ENCODE assay signal across 29 cellular contexts in the genomic region with DNA sequence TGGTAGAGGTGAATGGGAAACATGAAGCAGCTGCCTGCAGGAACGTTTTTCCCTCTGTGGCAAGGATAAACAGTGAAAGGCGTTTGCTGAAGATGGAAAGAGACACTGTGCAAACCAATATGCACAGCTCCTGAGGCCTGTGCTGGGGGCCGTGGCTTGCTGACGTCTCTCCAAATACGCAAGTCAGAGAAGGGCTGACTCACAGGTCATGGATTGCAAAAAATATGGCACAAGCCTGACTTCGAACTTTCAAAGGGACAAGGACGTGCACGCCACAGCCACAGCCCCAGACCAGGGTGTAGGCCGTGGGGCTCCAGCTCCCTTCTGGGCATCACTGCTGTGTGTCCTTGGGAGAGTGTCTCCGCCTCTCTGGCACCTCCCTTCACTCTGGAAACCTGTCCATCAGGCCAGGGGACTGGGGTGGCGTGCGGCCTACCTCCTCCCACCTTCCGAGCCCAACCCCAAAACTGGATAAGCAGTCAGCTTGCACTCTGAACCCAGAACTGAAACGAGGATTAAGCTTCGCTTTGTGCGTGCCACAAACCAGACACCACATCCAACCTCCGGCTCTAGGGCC. TPM values are rescaled to one million over a fixed set of nuclear protein-coding genes. Genes with fewer than 3 reads are reported as not detected.
"Had no signal": no experiment of that assay in that cellular context is flagged by ENCODE, and none has a peak within 500 bp of the region (broad histone marks: within the 10 kb centered on the region; RNA-seq: fewer than 3 reads in every experiment).

No MANE protein-coding gene starts in this region.

- H3K9me3 Mint-ChIP-seq: neural crest cell had no signal

- H3K4me3 Mint-ChIP-seq: activated naive CD8-positive, alpha-beta T cell; central memory CD8-positive, alpha-beta T cell; naive thymus-derived CD8-positive, alpha-beta T cell; neural crest cell; T-helper 2 cell treated with Interferon-gamma antibody and Interleukin-4, amounts not matched to agents 5 μg/mL and 100 μg/mL, for 36 hours had no signal

- H3K27ac ChIP-seq: gastroesophageal sphincter, parathyroid adenoma, right atrium auricular region, thyroid gland, upper lobe of right lung had no signal

- H3K79me2 ChIP-seq: parathyroid adenoma had no signal

- DNase-seq: activated CD4-positive, alpha-beta T cell treated with anti-CD3 and anti-CD28 coated beads for 4 hours; activated CD4-positive, alpha-beta T cell treated with anti-CD3 and anti-CD28 coated beads, Interleukin-2, amount 50 U/mL, for 4 hours; activated CD8-positive, alpha-beta memory T cell treated with anti-CD3 and anti-CD28 coated beads for 24 hours; activated effector memory CD4-positive, alpha-beta T cell treated with Interleukin-2 at 50 U/mL for 16 hours; activated naive CD4-positive, alpha-beta T cell treated with Interleukin-2 at 50 U/mL for 16 hours; anterior cingulate cortex; dermis blood vessel endothelial cell; effector CD4-positive, alpha-beta T cell; hippocampal formation; kidney; left colon; midbrain; naive thymus-derived CD8-positive, alpha-beta T cell; occipital lobe; stimulated activated CD4-positive, alpha-beta T cell treated with anti-CD3 and anti-CD28 coated beads, Interleukin-2, amount 100 ng/mL, for 48 hours; stimulated activated naive CD8-positive, alpha-beta T cell treated with anti-CD3 and anti-CD28 coated beads, Interleukin-15, Interleukin-2, amounts not matched to agents 100 U/mL and 50 U/mL, for 24 hours; T-helper 1 cell; thyroid gland; upper lobe of right lung had no signal

- H3K27ac Mint-ChIP-seq: activated naive CD8-positive, alpha-beta T cell; naive thymus-derived CD8-positive, alpha-beta T cell; T-helper 2 cell treated with Interferon-gamma antibody and Interleukin-4, amounts not matched to agents 5 μg/mL and 100 μg/mL, for 36 hours had no signal

- H3K27me3 Mint-ChIP-seq: activated naive CD8-positive, alpha-beta T cell had no signal

- H3K4me1 ChIP-seq: gastroesophageal sphincter, parathyroid adenoma, right atrium auricular region, thyroid gland, upper lobe of right lung had no signal

- H3K9ac ChIP-seq: parathyroid adenoma had no signal

- H3K9me3 ChIP-seq: gastroesophageal sphincter, right atrium auricular region, thyroid gland, upper lobe of right lung had no signal

- H3K36me3 ChIP-seq: gastroesophageal sphincter, right atrium auricular region, thyroid gland, upper lobe of right lung had no signal

- H2AFZ ChIP-seq: parathyroid adenoma had no signal

- H3K4me1 Mint-ChIP-seq: central memory CD8-positive, alpha-beta T cell had no signal

- H3K36me3 Mint-ChIP-seq: activated naive CD8-positive, alpha-beta T cell; naive thymus-derived CD8-positive, alpha-beta T cell had no signal

- H3K4me3 ChIP-seq: gastroesophageal sphincter, right atrium auricular region, thyroid gland, upper lobe of right lung had no signal

- H3K27me3 ChIP-seq: right atrium auricular region, thyroid gland, upper lobe of right lung had no signal

RNA-seq across cellular contexts. Expression of a gene that starts 22.2 kb away (rescaled TPM):
- total RNA-seq: fibroblast of villous mesenchyme; liver; naive thymus-derived CD8-positive, alpha-beta T cell; pulmonary artery endothelial cell had no signal
- polyA plus RNA-seq: naive thymus-derived CD8-positive, alpha-beta T cell had no signal
